ENCODE assay signal across 9 cellular contexts in the genomic region with DNA sequence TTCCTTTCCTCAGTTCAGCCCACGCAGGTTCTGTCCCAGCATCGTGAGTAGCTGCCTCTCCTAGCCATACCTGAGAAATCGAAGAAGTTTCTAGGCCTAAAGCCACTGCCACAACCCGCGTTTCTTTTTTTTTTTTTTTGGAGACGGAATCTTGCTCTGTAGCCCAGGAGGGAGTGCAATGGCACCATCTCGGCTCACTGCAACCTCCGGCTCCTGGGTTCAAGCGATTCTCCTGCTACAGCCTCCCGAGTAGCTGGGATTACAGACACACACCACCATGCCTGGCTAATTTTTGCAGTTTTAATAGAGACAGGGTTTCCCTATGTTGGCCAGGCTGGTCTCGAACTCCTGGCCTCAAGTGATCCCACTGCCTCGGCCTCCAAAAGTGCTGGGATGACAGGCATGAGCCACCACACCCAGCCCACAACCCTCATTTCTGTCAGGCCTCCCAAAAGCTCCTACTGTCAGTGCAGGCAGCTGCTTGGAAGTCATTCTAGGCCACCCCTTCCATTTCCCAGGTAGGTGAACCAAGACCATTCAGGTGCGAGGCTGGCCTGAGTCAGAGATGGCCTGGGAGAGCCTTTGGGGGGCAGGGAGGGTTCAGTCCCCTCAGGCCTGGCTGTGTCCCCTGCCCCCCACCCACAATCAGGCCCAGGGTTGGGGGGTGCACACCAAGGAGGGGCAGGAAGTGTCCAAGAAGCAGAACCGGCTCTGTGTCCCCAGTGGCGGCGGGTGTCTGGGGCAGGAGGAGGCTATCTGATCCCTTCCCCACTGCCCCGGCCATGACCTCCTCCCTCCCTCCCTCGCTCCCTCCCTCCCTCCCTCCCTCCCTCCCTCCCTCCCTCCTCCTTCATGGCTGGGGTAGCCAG. TPM values are rescaled to one million over a fixed set of nuclear protein-coding genes. Genes with fewer than 3 reads are reported as not detected.
DNase-seq lines count a peak whose midpoint lies in the region; ATAC-seq, FAIRE-seq and TF ChIP-seq lines count a peak whose summit lies in the region.
"Had no signal": no experiment of that assay in that cellular context is flagged by ENCODE, and none has a peak within 500 bp of the region (broad histone marks: within the 10 kb centered on the region; RNA-seq: fewer than 3 reads in every experiment).

No MANE protein-coding gene starts in this region.

- peak overlapping the region in 1 of 12 donors; percentile 89 for H3K27ac ChIP-seq in heart left ventricle
- peak overlapping the region in 1 of 2 donors; percentile 22 for H3K27ac ChIP-seq in right atrium auricular region
- H3K27ac ChIP-seq in astrocyte (ENCODE audit: low read depth, low read length): no peak overlapping the region
- peak overlapping the region; percentile 27 for H3K27ac ChIP-seq in vagina

- in situ Hi-C loops in HAP-1 (cut with MboI; ENCODE audit: low sequenced_read_pairs): no loop called here

- H4K20me1 ChIP-seq in astrocyte (ENCODE audit: insufficient read depth, low read length): peaks cover 6% of the 10 kb centered on the region

- H3K4me2 ChIP-seq in astrocyte (ENCODE audit: low read length): no peak overlapping the region

- H3K4me1 ChIP-seq in heart left ventricle (peaks cover 0 to 54% (median 11%) of the 10 kb centered on the region in 12 donors), right atrium auricular region (peaks cover 0 to 44% of the 10 kb centered on the region in 2 donors), astrocyte (ENCODE audit: insufficient read depth, low read length) (peaks cover 4% of the 10 kb centered on the region), vagina (peaks cover 45% of the 10 kb centered on the region), HAP-1 (peaks cover 12% of the 10 kb centered on the region)

- H3K9ac ChIP-seq in astrocyte (ENCODE audit: low read length): no peak overlapping the region

- H3K79me2 ChIP-seq in astrocyte (ENCODE audit: insufficient read depth, low read length): no peaks in the 10 kb centered on the region

- H3K4me1 Mint-ChIP-seq in astrocyte (ENCODE audit: low read depth, unreplicated experiment) (peaks cover 16% of the 10 kb centered on the region), naive B cell (peaks cover 43 to 59% (median 54%) of the 10 kb centered on the region in 3 donors)

- DNase-seq in heart left ventricle (peak in 2 of 5 donors; percentile 27 to 67), right atrium auricular region (ENCODE audit: low spot score) (no peak), astrocyte (ENCODE audit: low read depth) (no peak), naive B cell (no peak), vagina (ENCODE audit: extremely low spot score in 2 of 2) (no peak), omental fat pad (ENCODE audit: low spot score) (no peak), lower leg skin (ENCODE audit: low spot score in 2 of 2) (no peak), HAP-1 (ENCODE audit: low spot score in 2 of 2) (no peak)
- DNase-seq: DMS 273 treated with DMSO at 0.1 percent for 48 hours had no signal

- no peak for FAIRE-seq in astrocyte (lab: Jason Lieb, UNC)

- 70 to 82% (median 77%) methylated on average over 13 to 18 of the region's 18 CpGs for WGBS in heart left ventricle, 4 donors
- WGBS in lower leg skin, 2 donors: 67% methylated on average over 17 to 18 of the region's 18 CpGs

- H3K27ac Mint-ChIP-seq in astrocyte (ENCODE audit: unreplicated experiment) (peak overlapping the region; percentile 47), naive B cell (peak overlapping the region; percentile 89 to 97 (median 96))

- TF ChIP-seq CTCF in heart left ventricle (IDR thresholded peaks at IDR 0.05) (no peak), right atrium auricular region (IDR thresholded peaks at IDR 0.05) (no peak), astrocyte (IDR thresholded peaks at IDR 0.05; ENCODE audit: insufficient read depth, low read depth, low read length) (no peak), vagina (IDR thresholded peaks at IDR 0.05) (no peak), omental fat pad (IDR thresholded peaks at IDR 0.05) (no peak), lower leg skin (IDR thresholded peaks at IDR 0.05) (no peak)

- no peaks in the 10 kb centered on the region for H3K9me3 Mint-ChIP-seq in astrocyte (ENCODE audit: unreplicated experiment)
- no peaks in the 10 kb centered on the region for H3K9me3 Mint-ChIP-seq in naive B cell

- no peak for TF ChIP-seq POLR2A in heart left ventricle (IDR thresholded peaks at IDR 0.05)
- TF ChIP-seq POLR2A in vagina (IDR thresholded peaks at IDR 0.05): no peak
- no peak for TF ChIP-seq POLR2A in lower leg skin (IDR thresholded peaks at IDR 0.05)

- peaks cover 13% of the 10 kb centered on the region for H3K27me3 Mint-ChIP-seq in astrocyte (ENCODE audit: low read depth, unreplicated experiment)
- H3K27me3 Mint-ChIP-seq in naive B cell: no peaks in the 10 kb centered on the region

- ATAC-seq in heart left ventricle (peak in 3 of 4 donors; percentile 11 to 32 (median 13)), naive B cell (ENCODE audit: low read depth in 2 of 2) (no peak), omental fat pad (ENCODE audit: low FRiP score) (no peak)

- H3K27me3 ChIP-seq in heart left ventricle: no peaks in the 10 kb centered on the region
- H3K27me3 ChIP-seq in right atrium auricular region: no peaks in the 10 kb centered on the region
- peaks cover 7% of the 10 kb centered on the region for H3K27me3 ChIP-seq in astrocyte (ENCODE audit: insufficient read depth, low read length)
- no peaks in the 10 kb centered on the region for H3K27me3 ChIP-seq in vagina
- H3K27me3 ChIP-seq in HAP-1 (ENCODE audit: low read depth): no peaks in the 10 kb centered on the region

- no peaks in the 10 kb centered on the region for H3K9me3 ChIP-seq in heart left ventricle
- no peaks in the 10 kb centered on the region for H3K9me3 ChIP-seq in right atrium auricular region
- no peaks in the 10 kb centered on the region for H3K9me3 ChIP-seq in astrocyte (ENCODE audit: insufficient read depth, low read depth, low read length)
- no peaks in the 10 kb centered on the region for H3K9me3 ChIP-seq in vagina
- H3K9me3 ChIP-seq in HAP-1: no peaks in the 10 kb centered on the region

- intact Hi-C loops in heart left ventricle (cut with DNase I) (loop anchor here in 3 of 10 donors (5.0 to 10.0 kb wide), 2 partner anchors 44 to 47 kb away; a partner anchor contains a TSS), vagina (cut with DNase I) (no loop called here), lower leg skin (cut with DNase I; ENCODE audit: low total_unique reads) (no loop called here)

- peak overlapping the region; percentile 60 for H3K4me3 Mint-ChIP-seq in astrocyte (ENCODE audit: unreplicated experiment)
- H3K4me3 Mint-ChIP-seq in naive B cell: peak overlapping the region; percentile 94 to 99 (median 97)

- peak overlapping the region in 5 of 12 donors; percentile 51 to 69 (median 60) for H3K4me3 ChIP-seq in heart left ventricle
- peak overlapping the region in 1 of 2 donors; percentile 59 for H3K4me3 ChIP-seq in right atrium auricular region
- H3K4me3 ChIP-seq in astrocyte (ENCODE audit: insufficient read depth, low read depth, low read length): no peak overlapping the region
- peak overlapping the region in 1 of 2 donors; percentile 56 for H3K4me3 ChIP-seq in vagina
- no peak overlapping the region for H3K4me3 ChIP-seq in lower leg skin (ENCODE audit: low read depth, poor library complexity, severe bottlenecking)
- H3K4me3 ChIP-seq in HAP-1: no peak overlapping the region

- no peaks in the 10 kb centered on the region for H3K36me3 ChIP-seq in heart left ventricle
- no peaks in the 10 kb centered on the region for H3K36me3 ChIP-seq in right atrium auricular region
- no peaks in the 10 kb centered on the region for H3K36me3 ChIP-seq in astrocyte (ENCODE audit: insufficient read depth, low read length)
- H3K36me3 ChIP-seq in vagina: no peaks in the 10 kb centered on the region
- H3K36me3 ChIP-seq in HAP-1 (replicated peaks): no peaks in the 10 kb centered on the region

- H2AFZ ChIP-seq in astrocyte (ENCODE audit: low read depth, low read length): no peak overlapping the region

- peaks cover 6% of the 10 kb centered on the region for H3K36me3 Mint-ChIP-seq in astrocyte (ENCODE audit: low read depth, unreplicated experiment)
- no peaks in the 10 kb centered on the region for H3K36me3 Mint-ChIP-seq in naive B cell

RNA-seq across cellular contexts. Expression of a gene that starts 47.2 kb away (rescaled TPM):
- total RNA-seq in heart left ventricle: 10 to 100 TPM in 2 of 9 donors, 1 to 10 TPM in 7; 3.1 to 15.0 (median 6.7) TPM
- 1 to 10 TPM; 2.6 to 7.4 TPM for polyA plus RNA-seq in heart left ventricle
- 10 to 100 TPM in 1 of 2 donors, 1 to 10 TPM in 1; 7.6 to 10.4 TPM for total RNA-seq in right atrium auricular region
- total RNA-seq in astrocyte: 35.5 and 43.0 TPM in 2 replicates
- polyA plus RNA-seq in naive B cell (ENCODE audit: low read depth in 6 of 6): 1 to 10 TPM in 5 of 6 donors, not detected in 1; 1.3 to 4.2 (median 1.5) TPM
- 17.9 TPM for total RNA-seq in vagina
- total RNA-seq in omental fat pad: 10 to 100 TPM in 3 of 4 donors, 1 to 10 TPM in 1; 6.8 to 15.3 (median 13.6) TPM
- 10 to 100 TPM in 1 of 4 donors, 1 to 10 TPM in 3; 4.6 to 10.4 (median 7.0) TPM for total RNA-seq in lower leg skin

Comparison
In these comparisons a context has a peak if more than half of its experiments do, and no peak if none do; other contexts are left out.
1. ATAC-seq: peak in heart left ventricle (3 of 4); none in naive B cell (0 of 2) and omental fat pad (single experiment).